Comparison of ENCODE assay signal across 10 cellular contexts in the genomic region with DNA sequence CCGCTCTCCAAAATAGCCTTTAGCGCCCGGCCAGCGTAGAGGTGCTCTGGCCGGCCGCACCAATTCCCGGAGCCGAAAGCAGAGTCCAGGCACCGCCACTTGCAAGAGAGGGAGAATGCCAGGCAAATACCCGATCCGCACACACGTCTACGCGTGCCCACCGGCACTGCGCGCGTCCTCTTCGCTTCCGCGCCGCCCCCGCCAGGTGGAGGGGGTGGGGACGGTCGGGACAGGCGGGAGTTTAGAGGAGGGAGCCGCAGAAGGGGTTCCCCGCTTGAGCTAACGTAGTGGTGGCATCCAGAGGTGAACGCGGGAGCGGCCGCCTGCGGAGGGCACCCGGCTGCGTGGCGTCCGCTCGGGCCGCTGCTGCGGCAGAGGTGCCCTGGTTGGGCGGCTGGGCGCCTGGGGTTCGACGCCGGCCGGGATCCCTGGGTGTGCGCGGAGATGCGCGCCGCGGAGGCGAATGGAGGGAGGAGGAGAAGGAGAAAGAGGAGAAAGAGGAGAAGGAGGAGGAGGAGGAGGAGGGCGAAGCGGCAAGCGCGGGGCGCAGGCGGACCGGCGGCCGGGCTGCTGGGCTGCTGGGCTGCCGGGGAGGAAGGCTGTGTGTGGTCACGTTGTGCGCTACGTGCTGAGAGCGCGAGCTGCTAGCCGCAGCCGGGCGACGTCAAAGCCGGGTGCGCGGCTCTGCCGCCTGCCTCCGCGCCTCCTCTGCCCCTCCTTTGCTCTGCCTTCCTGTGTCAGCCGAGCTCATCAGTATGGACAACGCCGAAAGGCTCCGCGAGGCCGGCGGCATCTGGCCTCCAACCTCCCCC. TPM values are rescaled to one million over a fixed set of nuclear protein-coding genes. Genes with fewer than 3 reads are reported as not detected.
DNase-seq lines count a peak whose midpoint lies in the region; ATAC-seq and TF ChIP-seq lines count a peak whose summit lies in the region.
"Had no signal": no experiment of that assay in that cellular context is flagged by ENCODE, and none has a peak within 500 bp of the region (broad histone marks: within the 10 kb centered on the region; RNA-seq: fewer than 3 reads in every experiment).

A gene (minus strand): TSS at position 117 of the 812 bp plus-strand sequence.

- no peaks in the 10 kb centered on the region for H3K9me3 ChIP-seq in breast epithelium
- H3K9me3 ChIP-seq in iPS-15b (ENCODE audit: control insufficient read depth, insufficient read depth, low read length) = no peaks in the 10 kb centered on the region

- H3K36me3 ChIP-seq in breast epithelium (no peaks in the 10 kb centered on the region), iPS-15b (ENCODE audit: control insufficient read depth, insufficient read depth, low read length) (no peaks in the 10 kb centered on the region)

- H3K4me1 ChIP-seq in breast epithelium (no peaks in the 10 kb centered on the region), iPS-15b (ENCODE audit: control insufficient read depth, insufficient read depth, low read length) (no peaks in the 10 kb centered on the region)

- peak; percentile 19 for ATAC-seq in stimulated activated naive CD8-positive, alpha-beta T cell treated with anti-CD3 and anti-CD28 coated beads, Interleukin-15, Interleukin-2, amounts not matched to agents 100 U/mL and 50 U/mL, for 24 hours
- no peak for ATAC-seq in HG03460 (IDR thresholded peaks at IDR 0.05; ENCODE audit: unreplicated experiment)

- CTCF ChIA-PET in MCF 10A (lab: Yijun Ruan, JAX) = no interaction called here

- no peak within 1 kb of the TSS for H3K27ac ChIP-seq in breast epithelium

- H3K27me3 ChIP-seq in breast epithelium (peaks cover 0 to 56% of the 10 kb centered on the region in 2 donors), iPS-15b (ENCODE audit: control insufficient read depth, insufficient read depth, low read length) (peaks cover 61% of the 10 kb centered on the region)

- H3K36me3 Mint-ChIP-seq in MCF 10A (ENCODE audit: insufficient read depth, unreplicated experiment) = no peaks in the 10 kb centered on the region
- no peaks in the 10 kb centered on the region for H3K36me3 Mint-ChIP-seq in T-helper 2 cell treated with Interferon-gamma antibody and Interleukin-4, amounts not matched to agents 5 μg/mL and 100 μg/mL, for 36 hours (ENCODE audit: low read depth)

- H3K4me3 ChIP-seq in breast epithelium (peak within 1 kb of the TSS; percentile 42 to 63 (median 47)), iPS-15b (ENCODE audit: low read depth, low read length) (peak within 1 kb of the TSS; percentile 83)

- BruUV-seq in MCF 10A (replicated peaks; lab: Mats Ljungman, UMichigan) = no TSS peak

- H3K27ac Mint-ChIP-seq in MCF 10A (ENCODE audit: low read depth, unreplicated experiment) = no peak within 1 kb of the TSS
- no peak within 1 kb of the TSS for H3K27ac Mint-ChIP-seq in T-helper 2 cell treated with Interferon-gamma antibody and Interleukin-4, amounts not matched to agents 5 μg/mL and 100 μg/mL, for 36 hours

- TF ChIP-seq CTCF in breast epithelium (IDR thresholded peaks at IDR 0.05) = no peak
- no peak for TF ChIP-seq CTCF in MCF 10A (IDR thresholded peaks at IDR 0.05; ENCODE audit: unreplicated experiment)

- no peak for TF ChIP-seq POLR2A in breast epithelium (IDR thresholded peaks at IDR 0.05)

- no peaks in the 10 kb centered on the region for H3K9me3 Mint-ChIP-seq in MCF 10A (ENCODE audit: unreplicated experiment)
- no peaks in the 10 kb centered on the region for H3K9me3 Mint-ChIP-seq in T-helper 2 cell treated with Interferon-gamma antibody and Interleukin-4, amounts not matched to agents 5 μg/mL and 100 μg/mL, for 36 hours

- DNase-seq in breast epithelium (ENCODE audit: low spot score in 2 of 2) (no peak), MCF 10A (ENCODE audit: unreplicated experiment) (no peak), NCI-H1436 (lab: John Stamatoyannopoulos, UW) (no peak), NCI-H128 (lab: John Stamatoyannopoulos, UW; ENCODE audit: unreplicated experiment) (no peak)
- peak; percentile 6 for DNase-seq in T-helper 2 cell treated with Interferon-gamma antibody and Interleukin-4, amounts not matched to agents 5 μg/mL and 100 μg/mL, for 36 hours (ENCODE audit: low spot score)
- DNase-seq in stimulated activated naive CD8-positive, alpha-beta T cell treated with anti-CD3 and anti-CD28 coated beads, Interleukin-15, Interleukin-2, amounts not matched to agents 100 U/mL and 50 U/mL, for 24 hours = peak; percentile 6

- POLR2A ChIA-PET in MCF 10A (lab: Yijun Ruan, JAX) = no interaction called here

- no peak within 1 kb of the TSS for H3K9ac ChIP-seq in iPS-15b (ENCODE audit: low read depth, low read length)

- intact Hi-C loops in breast epithelium (cut with DNase I; ENCODE audit: low total_unique reads) = no loop called here
- intact Hi-C loops in MCF 10A (cut with micrococcal nuclease) = loop anchor here (5.0 kb wide), 1 partner anchor 242 kb away; no protein-coding TSS in a partner anchor

- H3K4me1 Mint-ChIP-seq in MCF 10A (ENCODE audit: insufficient read depth, unreplicated experiment) = no peaks in the 10 kb centered on the region
- peaks cover 1% of the 10 kb centered on the region for H3K4me1 Mint-ChIP-seq in T-helper 2 cell treated with Interferon-gamma antibody and Interleukin-4, amounts not matched to agents 5 μg/mL and 100 μg/mL, for 36 hours (ENCODE audit: low read depth)

- no peak within 1 kb of the TSS for H3K4me3 Mint-ChIP-seq in MCF 10A (ENCODE audit: unreplicated experiment)
- peak within 1 kb of the TSS; percentile 48 for H3K4me3 Mint-ChIP-seq in T-helper 2 cell treated with Interferon-gamma antibody and Interleukin-4, amounts not matched to agents 5 μg/mL and 100 μg/mL, for 36 hours

- H3K27me3 Mint-ChIP-seq in MCF 10A (ENCODE audit: insufficient read depth, unreplicated experiment) = no peaks in the 10 kb centered on the region
- peaks cover 35% of the 10 kb centered on the region for H3K27me3 Mint-ChIP-seq in T-helper 2 cell treated with Interferon-gamma antibody and Interleukin-4, amounts not matched to agents 5 μg/mL and 100 μg/mL, for 36 hours (ENCODE audit: low read depth)

RNA-seq across cellular contexts. Expression of the gene that starts here (rescaled TPM):
- not detected for total RNA-seq in breast epithelium
- not detected in 2 replicates for total RNA-seq in MCF 10A (2022)
- total RNA-seq: myocyte; T-helper 2 cell treated with Interferon-gamma antibody and Interleukin-4, amounts not matched to agents 100 ng/mL and 5 ng/mL, for 36 hours had no signal

Comparison
In these comparisons a context has a peak if more than half of its experiments do, and no peak if none do; other contexts are left out.
1. DNase-seq: peak in T-helper 2 cell treated with Interferon-gamma antibody and Interleukin-4, amounts not matched to agents 5 μg/mL and 100 μg/mL, for 36 hours (single experiment) and stimulated activated naive CD8-positive, alpha-beta T cell treated with anti-CD3 and anti-CD28 coated beads, Interleukin-15, Interleukin-2, amounts not matched to agents 100 U/mL and 50 U/mL, for 24 hours (single experiment); none in breast epithelium (0 of 2), MCF 10A (single experiment), NCI-H1436 (single experiment) and NCI-H128 (single experiment).